In the genomic region with DNA sequence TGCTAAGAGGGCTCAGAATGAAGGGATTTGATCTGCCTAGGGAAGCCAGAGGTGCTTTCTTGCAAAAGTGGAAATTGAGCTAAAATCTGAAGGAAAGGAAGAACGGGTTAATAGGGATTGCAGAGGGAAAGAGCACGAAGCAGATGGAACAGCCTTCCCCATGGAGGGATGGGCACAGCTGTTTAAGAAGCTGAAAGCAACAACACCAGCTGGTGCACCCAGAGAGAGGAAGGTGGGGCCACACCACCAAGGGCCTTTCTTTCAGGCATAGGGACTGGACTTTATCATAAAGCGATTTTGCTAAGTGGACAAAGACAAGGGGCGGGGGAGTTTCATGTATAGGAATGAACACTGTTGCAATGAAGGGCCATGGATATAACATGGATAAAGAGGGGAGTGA, we compare ENCODE assay signal across 16 cellular contexts.
"Had no signal": no experiment of that assay in that cellular context is flagged by ENCODE, and none has a peak within 500 bp of the region (broad histone marks: within the 10 kb centered on the region; RNA-seq: fewer than 3 reads in every experiment).

No MANE protein-coding gene starts in this region.

- DNase-seq: activated CD4-positive, alpha-beta T cell treated with anti-CD3 and anti-CD28 coated beads, Interleukin-2, amount 10 ng/mL, durations not matched to agents 24 days and 14 days; activated CD4-positive, CD25-positive, alpha-beta regulatory T cell; activated CD8-positive, alpha-beta memory T cell treated with anti-CD3 and anti-CD28 coated beads, Interleukin-2, amount 50 U/mL, for 48 hours; activated CD8-positive, alpha-beta T cell treated with anti-CD3 and anti-CD28 coated beads, Interleukin-2, amount 10 ng/mL, durations not matched to agents 7 days and 5 days; activated gamma-delta T cell; activated T-cell treated with anti-CD3 and anti-CD28 coated beads, Interleukin-2, amount 50 U/mL, for 72 hours; amniotic stem cell; caudate nucleus; colonic mucosa; left ventricle myocardium superior; mucosa of descending colon; right lobe of liver had no signal

- H3K36me3 ChIP-seq: colonic mucosa, prostate gland, right lobe of liver, suprapubic skin had no signal

- ATAC-seq: activated CD8-positive, alpha-beta T cell treated with anti-CD3 and anti-CD28 coated beads, Interleukin-2, amount 10 ng/mL, durations not matched to agents 7 days and 5 days; activated T-cell treated with anti-CD3 and anti-CD28 coated beads, Interleukin-2, amount 50 U/mL, for 72 hours; esophagus mucosa; left ventricle myocardium superior; mucosa of descending colon; natural killer cell treated with Interleukin-12 subunit alpha and Interleukin-12 subunit beta and Interleukin-15 and Interleukin-18, amount 100 ng/mL, for 72 hours; right lobe of liver had no signal

- H3K27me3 ChIP-seq: colonic mucosa, right lobe of liver, suprapubic skin had no signal

- H3K27ac ChIP-seq: colonic mucosa, prostate gland, right lobe of liver, suprapubic skin had no signal

- H3K4me3 ChIP-seq: colonic mucosa, mucosa of descending colon, prostate gland, right lobe of liver, suprapubic skin had no signal

- H3K4me1 ChIP-seq: colonic mucosa, prostate gland, right lobe of liver, suprapubic skin had no signal

- H3K9me3 ChIP-seq: colonic mucosa, mucosa of descending colon, prostate gland, right lobe of liver, suprapubic skin had no signal
